23 cellular contexts compared by ENCODE assay signal in genomic region chr5:151815051-151815450, GRCh38. TPM values are rescaled to one million over a fixed set of nuclear protein-coding genes. Genes with fewer than 3 reads are reported as not detected.
DNase-seq lines count a peak whose midpoint lies in the region; ATAC-seq, FAIRE-seq and TF ChIP-seq lines count a peak whose summit lies in the region.
"Had no signal": no experiment of that assay in that cellular context is flagged by ENCODE, and none has a peak within 500 bp of the region (broad histone marks: within the 10 kb centered on the region; RNA-seq: fewer than 3 reads in every experiment).

No MANE protein-coding gene starts in this region.

- H3K36me3 ChIP-seq in GM23338 (ENCODE audit: insufficient read depth), result peaks cover 8% of the 10 kb centered on the region; the same call in 1 of the 2 replicates
- H3K36me3 ChIP-seq in GM12878 (ENCODE audit: control insufficient read depth in 2 of 2, insufficient read depth in 2 of 2, low read length in 1 of 2), result peaks cover 4 to 32% of the 10 kb centered on the region in 2 experiments

- H3K27ac Mint-ChIP-seq in Calu3 (ENCODE audit: unreplicated experiment) (peak overlapping the region; percentile 12), GM23338 (no peak overlapping the region), mesothelial cell of epicardium (peak overlapping the region; percentile 27)
- H3K27ac Mint-ChIP-seq: H9, HFFc6 had no signal

- no peak for TF ChIP-seq EP300 in GM12878 (IDR thresholded peaks at IDR 0.05; ENCODE audit: borderline replicate concordance in 1 of 2, control insufficient read depth in 1 of 2, low read depth in 2 of 2, low read length in 2 of 2)

- H3K4me3 Mint-ChIP-seq in Calu3 (ENCODE audit: low read depth, unreplicated experiment) (no peak overlapping the region), GM23338 (no peak overlapping the region), mesothelial cell of epicardium (no peak overlapping the region)
- H3K4me3 Mint-ChIP-seq: CD4-positive, alpha-beta memory T cell; H9; HFFc6; T-cell had no signal

- peaks cover 16% of the 10 kb centered on the region for H3K4me1 Mint-ChIP-seq in Calu3 (ENCODE audit: low read depth, unreplicated experiment)
- peaks cover 24% of the 10 kb centered on the region for H3K4me1 Mint-ChIP-seq in GM23338
- H3K4me1 Mint-ChIP-seq in mesothelial cell of epicardium, result peaks cover 11% of the 10 kb centered on the region

- TF ChIP-seq RAD21 in GM12878 (IDR thresholded peaks at IDR 0.05; ENCODE audit: insufficient read depth, low read depth, low read length), result no peak

- no peaks in the 10 kb centered on the region for H3K9me2 ChIP-seq in GM23338 (ENCODE audit: insufficient read depth)

- H3K27ac ChIP-seq in GM23338 (ENCODE audit: low read depth) (no peak overlapping the region), GM12878 (ENCODE audit: control insufficient read depth, insufficient read depth) (no peak overlapping the region)
- H3K27ac ChIP-seq: PC-9, SJSA1 had no signal

- peaks cover 27% of the 10 kb centered on the region for H4K20me1 ChIP-seq in GM23338 (replicated peaks; ENCODE audit: insufficient read depth)
- H4K20me1 ChIP-seq in GM12878 (ENCODE audit: control insufficient read depth, insufficient read depth), result no peaks in the 10 kb centered on the region

- no peak for TF ChIP-seq CTCF in Calu3 (IDR thresholded peaks at IDR 0.05; ENCODE audit: unreplicated experiment)
- TF ChIP-seq CTCF in GM23338 (conservative IDR thresholded peaks at IDR 0.05; ENCODE audit: low read depth in 2 of 2), result no peak
- TF ChIP-seq CTCF in GM12878 (IDR thresholded peaks at IDR 0.05 in 2 of 3, conservative IDR thresholded peaks at IDR 0.05 in 1 of 3; ENCODE audit: control insufficient read depth in 2 of 3, extremely low read depth in 1 of 3, insufficient read depth in 1 of 3, low read depth in 3 of 3, low read length in 3 of 3), result no peak
- no peak for TF ChIP-seq CTCF in mesothelial cell of epicardium (IDR thresholded peaks at IDR 0.05; ENCODE audit: unreplicated experiment)

- RAD21 ChIA-PET in GM12878 (lab: Charles Lee; ENCODE audit: unreplicated experiment), result interaction anchor here (1.5 to 1.6 kb wide), 2 partner anchors 9 to 15 kb away, joined by 4 to 6 read pairs; no protein-coding TSS in a partner anchor

- H3F3A ChIP-seq in GM23338 (replicated peaks; ENCODE audit: low read depth), result no peaks in the 10 kb centered on the region

- H3K9ac ChIP-seq in GM12878 (ENCODE audit: control insufficient read depth, insufficient read depth, low read length), result no peak overlapping the region

- H3K79me2 ChIP-seq in GM23338 (replicated peaks; ENCODE audit: insufficient read depth) (peaks cover 15% of the 10 kb centered on the region), GM12878 (ENCODE audit: control insufficient read depth, insufficient read depth, low read length) (no peaks in the 10 kb centered on the region)

- no peaks in the 10 kb centered on the region for H3K27me3 Mint-ChIP-seq in Calu3 (ENCODE audit: unreplicated experiment)
- H3K27me3 Mint-ChIP-seq in GM23338 (ENCODE audit: insufficient read depth, low read depth, poor library complexity), result peaks cover 5% of the 10 kb centered on the region
- H3K27me3 Mint-ChIP-seq in mesothelial cell of epicardium (ENCODE audit: low read depth), result no peaks in the 10 kb centered on the region
- H3K27me3 Mint-ChIP-seq: CD4-positive, alpha-beta memory T cell; T-cell had no signal

- POLR2A ChIA-PET in GM12878 (lab: Charles Lee), result no interaction called here

- H3K4me1 ChIP-seq in GM23338 (ENCODE audit: insufficient read depth) (peaks cover 14% of the 10 kb centered on the region), GM12878 (ENCODE audit: control insufficient read depth, insufficient read depth, low read length) (no peaks in the 10 kb centered on the region)
- H3K4me1 ChIP-seq: SJSA1 had no signal

- no peak overlapping the region for H3K4me3 ChIP-seq in GM23338
- H3K4me3 ChIP-seq in GM12878, result no peak overlapping the region
- H3K4me3 ChIP-seq: PC-9, SJSA1 had no signal

- CTCF ChIA-PET in Calu3 (lab: Charles Lee) (no interaction called here), GM12878 (lab: Yijun Ruan, JAX) (interaction anchor here (0.7 kb wide), 1 partner anchor 687 kb away, joined by 3 read pairs; no protein-coding TSS in a partner anchor)

- no peak overlapping the region for H2AFZ ChIP-seq in GM23338
- no peak overlapping the region for H2AFZ ChIP-seq in GM12878 (ENCODE audit: control insufficient read depth, low read depth, low read length)
- H2AFZ ChIP-seq: PC-9 had no signal

- DNase-seq in Calu3, result no peak
- DNase-seq in GM23338 (ENCODE audit: low spot score), result no peak
- no peak for DNase-seq in GM12878 (ENCODE audit: low read depth, low spot score)
- no peak for DNase-seq in mesothelial cell of epicardium (ENCODE audit: low spot score in 2 of 2, unreplicated experiment in 2 of 2)
- DNase-seq in kidney tubule cell (ENCODE audit: low spot score), result no peak
- no peak for DNase-seq in NCI-H2171 (lab: John Stamatoyannopoulos, UW)
- DNase-seq in SIG-M5 treated with dmso at 0.1 percent for 504 hours (lab: John Stamatoyannopoulos, UW; ENCODE audit: unreplicated experiment), result no peak
- DNase-seq: C1 segment of cervical spinal cord; CD4-positive, alpha-beta memory T cell; COR-L47; H9; HFFc6; KG1; MM.1S; NCI-H2081 treated with DMSO at 0.1 percent for 48 hours; NCI-H524 treated with DMSO at 0.1 percent for 48 hours; NCI-H774; PC-9; T-cell had no signal

- SMC1A ChIA-PET in GM12878 (lab: Charles Lee; ENCODE audit: uncharacterized antibody, unreplicated experiment), result interaction anchor here (0.9 to 2.0 kb wide), 3 partner anchors 9 to 11 kb away, joined by 4 to 5 read pairs (median 4); no protein-coding TSS in a partner anchor

- BruUV-seq in Calu3 (replicated peaks; lab: Mats Ljungman, UMichigan), result no TSS peak
- TSS peak; percentile 9 for BruUV-seq in GM12878 (replicated peaks; lab: Mats Ljungman, UMichigan)

- FAIRE-seq in GM12878 (lab: Jason Lieb, UNC), result no peak
- FAIRE-seq: GM18507, HTR-8/SVneo had no signal

- 100% methylated on average over 1 of the region's 1 CpG for WGBS in GM12878 (ENCODE audit: insufficient coverage, insufficient replicate concordance, low lambda C conversion rate, missing lambda C conversion rate)

- intact Hi-C loops in Calu3 (cut with micrococcal nuclease; ENCODE audit: unreplicated experiment), result no loop called here
- intact Hi-C loops in GM12878 (cut with micrococcal nuclease; ENCODE audit: unreplicated experiment), result no loop called here

- H3K9me3 Mint-ChIP-seq in Calu3 (ENCODE audit: low read depth, unreplicated experiment) (peaks cover 2% of the 10 kb centered on the region), GM23338 (no peaks in the 10 kb centered on the region), mesothelial cell of epicardium (peaks cover 6% of the 10 kb centered on the region)
- H3K9me3 Mint-ChIP-seq: CD4-positive, alpha-beta memory T cell; H9; HFFc6 had no signal

- peak; percentile 31 for ATAC-seq in GM23338
- no peak for ATAC-seq in GM12878
- ATAC-seq: Right ventricle myocardium inferior, T-cell had no signal

- in situ Hi-C loops in GM12878 (cut with MboI), result no loop called here

- no peaks in the 10 kb centered on the region for H3K9me3 ChIP-seq in GM12878 (replicated peaks; ENCODE audit: control insufficient read depth, insufficient read depth, low read length)
- H3K9me3 ChIP-seq: SJSA1 had no signal

- TF ChIP-seq POLR2A in GM12878 (IDR thresholded peaks at IDR 0.05; ENCODE audit: low read depth, low read length), result peak; percentile 45

- H3K27me3 ChIP-seq in GM23338 (ENCODE audit: insufficient read depth), result no peaks in the 10 kb centered on the region
- no peaks in the 10 kb centered on the region for H3K27me3 ChIP-seq in GM12878 (replicated peaks in 1 of 2; ENCODE audit: control insufficient read depth in 2 of 2, insufficient read depth in 2 of 2, low read length in 1 of 2)
- H3K27me3 ChIP-seq: SJSA1 had no signal

- peaks cover 96% of the 10 kb centered on the region for H3K36me3 Mint-ChIP-seq in Calu3 (ENCODE audit: insufficient read depth, unreplicated experiment)
- H3K36me3 Mint-ChIP-seq in GM23338 (ENCODE audit: low read depth), result peaks cover 53% of the 10 kb centered on the region
- peaks cover 33% of the 10 kb centered on the region for H3K36me3 Mint-ChIP-seq in mesothelial cell of epicardium

- H3K4me2 ChIP-seq in GM23338, result no peak overlapping the region
- H3K4me2 ChIP-seq in GM12878 (ENCODE audit: control insufficient read depth, insufficient read depth), result no peak overlapping the region
- H3K4me2 ChIP-seq: PC-9 had no signal

RNA-seq across cellular contexts. Expression of gene G3BP1, which starts 43.3 kb away (rescaled TPM):
- total RNA-seq in Calu3 (2022), result 356 and 393 TPM in 2 replicates
- 323 and 345 TPM in 2 replicates for total RNA-seq in GM23338 (2014; rRNA removed; shearing (Covaris generic))
- 158 and 183 TPM in 2 replicates for polyA plus RNA-seq in GM23338 (2016; fragmentation: Nextera tagmentation; extraction: Ambion mirVana)
- total RNA-seq in GM12878 (2013; cell fraction: nucleolus; rRNA removed), result 192 and 198 TPM in 2 replicates
- 137 and 148 TPM in 2 replicates for total RNA-seq in GM12878 (2014; rRNA removed)
- total RNA-seq in GM12878 (2014; rRNA removed; fragmentation: Illumina TruSeq; extraction: Trizol), result 182 and 190 TPM in 2 replicates
- total RNA-seq in GM12878 (2021), result 255 and 269 TPM in 2 replicates
- 39.6 TPM for polyA plus RNA-seq in GM12878 (2011; ENCODE audit: low read depth)
- polyA plus RNA-seq in GM12878 (2011; rRNA removed), result 113 and 119 TPM in 2 replicates
- polyA plus RNA-seq in GM12878 (2011; cell fraction: cytosol; rRNA removed), result 57.4 and 66.1 TPM in 2 replicates
- polyA plus RNA-seq in GM12878 (2011; cell fraction: nucleus; rRNA removed), result 40.4 and 54.9 TPM in 2 replicates
- 70.4 and 72.8 TPM in 2 replicates for polyA plus RNA-seq in GM12878 (2012)
- polyA plus RNA-seq in GM12878 (2014; fragmentation: Illumina TruSeq; extraction: Trizol), result 158 TPM in 2 replicates
- 10 to 100 TPM; 49.7 to 52.7 TPM for polyA plus RNA-seq in GM12878 (2014; fragmentation: Nextera tagmentation; extraction: Ambion mirVana)
- polyA plus RNA-seq in GM12878 (2014; rRNA removed), result 86.7 and 87.0 TPM in 2 replicates
- polyA plus RNA-seq in GM12878 (2016; fragmentation: Nextera tagmentation; extraction: Ambion mirVana), result 100 to 1,000 TPM; 416 to 438 TPM
- polyA minus RNA-seq in GM12878 (2011; rRNA and poly(A)+ RNA removed), result 140 and 194 TPM in 2 replicates
- polyA minus RNA-seq in GM12878 (2011; cell fraction: cytosol; rRNA and poly(A)+ RNA removed), result 67.5 and 113 TPM in 2 replicates
- 80.6 and 162 TPM in 2 replicates for polyA minus RNA-seq in GM12878 (2011; cell fraction: nucleus; rRNA and poly(A)+ RNA removed)
- total RNA-seq in mesothelial cell of epicardium, result 211 to 224 TPM (median 223 TPM) in 3 replicates

RNA-seq across cellular contexts. Expression of gene ATOX1, which starts 56.6 kb away (rescaled TPM):
- total RNA-seq in Calu3 (2022) (204 and 239 TPM in 2 replicates), GM12878 (2014; rRNA removed) (136 and 139 TPM in 2 replicates), GM12878 (2014; rRNA removed; fragmentation: Illumina TruSeq; extraction: Trizol) (130 and 139 TPM in 2 replicates), GM12878 (2021) (140 and 158 TPM in 2 replicates), mesothelial cell of epicardium (92.6 to 101 TPM (median 97.1 TPM) in 3 replicates)
- 118 and 123 TPM in 2 replicates for total RNA-seq in GM23338 (2014; rRNA removed; shearing (Covaris generic))
- polyA plus RNA-seq in GM23338 (2016; fragmentation: Nextera tagmentation; extraction: Ambion mirVana) (120 and 134 TPM in 2 replicates), GM12878 (2011; rRNA removed) (94.4 and 161 TPM in 2 replicates), GM12878 (2014; fragmentation: Illumina TruSeq; extraction: Trizol) (138 and 231 TPM in 2 replicates), GM12878 (2014; fragmentation: Nextera tagmentation; extraction: Ambion mirVana) (100 to 1,000 TPM; 576 to 642 TPM), GM12878 (2014; rRNA removed) (237 and 259 TPM in 2 replicates), GM12878 (2016; fragmentation: Nextera tagmentation; extraction: Ambion mirVana) (100 to 1,000 TPM; 377 to 419 TPM)
- total RNA-seq in GM12878 (2013; cell fraction: nucleolus; rRNA removed), result 94.2 and 105 TPM in 2 replicates
- polyA plus RNA-seq in GM12878 (2011; ENCODE audit: low read depth), result 89.5 TPM
- polyA plus RNA-seq in GM12878 (2011; cell fraction: cytosol; rRNA removed), result 375 and 451 TPM in 2 replicates
- polyA plus RNA-seq in GM12878 (2011; cell fraction: nucleus; rRNA removed), result 134 and 141 TPM in 2 replicates
- 153 and 189 TPM in 2 replicates for polyA plus RNA-seq in GM12878 (2012)
- polyA minus RNA-seq in GM12878 (2011; rRNA and poly(A)+ RNA removed), result 179 and 269 TPM in 2 replicates
- polyA minus RNA-seq in GM12878 (2011; cell fraction: cytosol; rRNA and poly(A)+ RNA removed), result 52.4 and 56.0 TPM in 2 replicates
- 54.5 and 83.6 TPM in 2 replicates for polyA minus RNA-seq in GM12878 (2011; cell fraction: nucleus; rRNA and poly(A)+ RNA removed)
